In genomic region chr7:1693991-1694524, GRCh38 we compare ENCODE assay signal across 10 cellular contexts. TPM values are rescaled to one million over a fixed set of nuclear protein-coding genes. Genes with fewer than 3 reads are reported as not detected.
DNase-seq lines count a peak whose midpoint lies in the region; ATAC-seq lines count a peak whose summit lies in the region.
"Had no signal": no experiment of that assay in that cellular context is flagged by ENCODE, and none has a peak within 500 bp of the region (broad histone marks: within the 10 kb centered on the region; RNA-seq: fewer than 3 reads in every experiment).

No MANE protein-coding gene starts in this region.

- H3K36me3 ChIP-seq in NT2/D1 (ENCODE audit: insufficient read depth, insufficient read length, low read length), result peaks cover 23% of the 10 kb centered on the region

- peaks cover 38% of the 10 kb centered on the region for H3K4me1 ChIP-seq in NT2/D1 (ENCODE audit: insufficient read depth, insufficient read length)

- H3K9me3 ChIP-seq in NT2/D1 (ENCODE audit: insufficient read depth, low read length), result no peaks in the 10 kb centered on the region

- no peaks in the 10 kb centered on the region for H3K27me3 ChIP-seq in NT2/D1 (ENCODE audit: insufficient read depth, insufficient read length)

- H3K9ac ChIP-seq in NT2/D1 (ENCODE audit: insufficient read length, low read depth), result peak overlapping the region; percentile 24

- ATAC-seq in HG03571 (IDR thresholded peaks at IDR 0.05; ENCODE audit: unreplicated experiment) (no peak), HG03378 (IDR thresholded peaks at IDR 0.05; ENCODE audit: unreplicated experiment) (no peak)
- no peak for ATAC-seq in activated CD4-positive, CD25-positive, alpha-beta regulatory T cell treated with anti-CD3 and anti-CD28 coated beads, Interleukin-2, amount 50 U/mL, for 24 hours
- ATAC-seq: esophagus mucosa had no signal

- intact Hi-C loops in posterior cingulate gyrus (cut with DNase I), result no loop called here

- DNase-seq in H4 (ENCODE audit: low spot score) (peak; percentile 74), NT2/D1 (ENCODE audit: low read depth, low spot score) (peak; percentile 50), fibroblast of the conjunctiva (ENCODE audit: low read depth) (peak; percentile 12), posterior cingulate gyrus (peak; percentile 34 to 95 (median 60)), SIG-M5 treated with dmso at 0.1 percent for 504 hours (lab: John Stamatoyannopoulos, UW; ENCODE audit: unreplicated experiment) (no peak)
- DNase-seq: activated B cell treated with CpG ODN at 0.5 μM for 24 hours had no signal

- H3K4me3 ChIP-seq in NT2/D1 (ENCODE audit: insufficient read length, low read depth), result no peak overlapping the region

RNA-seq across cellular contexts. Expression of gene ELFN1, which starts 24.0 kb away (rescaled TPM):
- 0.37 and 0.41 TPM in 2 replicates for total RNA-seq in H4 (2014; rRNA removed; shearing (Covaris generic))
- total RNA-seq: activated B cell treated with CpG ODN at 0.5 μM for 24 hours had no signal
